In the genomic region with DNA sequence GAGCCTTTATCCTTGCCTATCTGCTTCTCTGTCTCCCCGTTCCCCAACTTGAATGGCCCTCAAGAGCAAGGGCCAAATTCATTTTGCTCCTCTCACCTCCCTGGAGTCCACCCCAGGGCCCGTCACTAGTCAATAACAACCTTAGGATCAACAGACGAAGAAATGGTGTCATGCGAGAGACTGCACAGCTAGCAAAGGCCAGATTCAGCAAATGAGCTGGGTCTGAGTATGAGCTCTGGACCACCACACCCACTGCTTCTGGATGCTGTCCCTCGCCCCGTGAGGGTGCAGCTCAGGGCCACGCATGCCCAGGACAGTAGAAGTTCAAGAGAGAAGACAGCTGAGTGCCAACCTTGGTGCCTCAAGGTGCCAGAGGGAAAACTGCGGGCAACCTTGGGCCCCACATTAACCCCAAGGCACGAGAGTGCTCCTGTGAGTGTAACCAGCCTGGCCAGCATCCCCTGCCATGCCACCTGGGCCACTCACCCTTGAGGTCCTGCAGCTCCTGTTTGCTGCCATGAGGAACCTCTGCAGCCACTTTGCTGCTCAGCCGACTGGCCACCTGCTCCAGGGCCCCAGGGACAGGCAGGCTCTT, we compare ENCODE assay signal across 9 cellular contexts. TPM values are rescaled to one million over a fixed set of nuclear protein-coding genes. Genes with fewer than 3 reads are reported as not detected.
DNase-seq lines count a peak whose midpoint lies in the region; ATAC-seq and TF ChIP-seq lines count a peak whose summit lies in the region.
"Had no signal": no experiment of that assay in that cellular context is flagged by ENCODE, and none has a peak within 500 bp of the region (broad histone marks: within the 10 kb centered on the region; RNA-seq: fewer than 3 reads in every experiment).

No MANE protein-coding gene starts in this region.

- no peaks in the 10 kb centered on the region for H3K27me3 ChIP-seq in Caco-2 (replicated peaks; ENCODE audit: control insufficient read depth, insufficient read depth, low read length)
- no peaks in the 10 kb centered on the region for H3K27me3 ChIP-seq in MM.1S (replicated peaks; ENCODE audit: insufficient read depth, low read length)
- no peaks in the 10 kb centered on the region for H3K27me3 ChIP-seq in neuron (ENCODE audit: insufficient read depth, low read length)

- peaks cover 4% of the 10 kb centered on the region; the same call in 1 of the 2 replicates for H3F3A ChIP-seq in MM.1S (ENCODE audit: insufficient read depth, low read length)

- intact Hi-C loops in Caco-2 (cut with micrococcal nuclease; ENCODE audit: unreplicated experiment): loop anchor here (5.0 kb wide), 1 partner anchor 127 kb away; no protein-coding TSS in a partner anchor

- BruUV-seq in Caco-2 (replicated peaks; lab: Mats Ljungman, UMichigan): no TSS peak

- peak overlapping the region; percentile 55 for H3K4me3 Mint-ChIP-seq in Caco-2 (ENCODE audit: unreplicated experiment)

- no peak overlapping the region for H3K27ac Mint-ChIP-seq in Caco-2 (ENCODE audit: unreplicated experiment)

- no peak overlapping the region for H2AFZ ChIP-seq in MM.1S (ENCODE audit: low read length)
- no peak overlapping the region for H2AFZ ChIP-seq in neuron (ENCODE audit: low read depth, low read length)

- peaks cover 46% of the 10 kb centered on the region for H3K79me2 ChIP-seq in MM.1S (ENCODE audit: low read length)

- H3K4me2 ChIP-seq in MM.1S (ENCODE audit: low read depth, low read length): peak overlapping the region; percentile 80; the same call in 1 of the 2 replicates

- CTCF ChIA-PET in Caco-2 (lab: Charles Lee): no interaction called here

- H3K36me3 ChIP-seq in Caco-2 (ENCODE audit: control insufficient read depth, insufficient read depth, low read length) (no peaks in the 10 kb centered on the region; the same call in 1 of the 2 replicates), MM.1S (replicated peaks; ENCODE audit: insufficient read depth, low read length) (peaks cover 4% of the 10 kb centered on the region; the same call in 1 of the 2 replicates), neuron (ENCODE audit: insufficient read depth, low read length) (peaks cover 41% of the 10 kb centered on the region)

- no peak overlapping the region for H3K27ac ChIP-seq in MM.1S (ENCODE audit: low read length)

- no peaks in the 10 kb centered on the region for H3K9me2 ChIP-seq in MM.1S (replicated peaks; ENCODE audit: insufficient read depth, low read length)

- peaks cover 28% of the 10 kb centered on the region for H3K36me3 Mint-ChIP-seq in Caco-2 (ENCODE audit: insufficient read depth, unreplicated experiment)

- no peak for ATAC-seq in HG03139 (IDR thresholded peaks at IDR 0.05; ENCODE audit: unreplicated experiment)

- POLR2A ChIA-PET in Caco-2 (lab: Charles Lee): no interaction called here

- peak overlapping the region; percentile 68; the same call in 1 of the 2 replicates for H3K9ac ChIP-seq in MM.1S (ENCODE audit: low read length)

- H3K4me1 ChIP-seq in Caco-2: peaks cover 7% of the 10 kb centered on the region
- H3K4me1 ChIP-seq in MM.1S (ENCODE audit: low read length): peaks cover 14% of the 10 kb centered on the region
- peaks cover 17% of the 10 kb centered on the region for H3K4me1 ChIP-seq in neuron (ENCODE audit: insufficient read depth, low read length)

- no peaks in the 10 kb centered on the region for H3K27me3 Mint-ChIP-seq in Caco-2 (ENCODE audit: insufficient read depth, unreplicated experiment)

- H3K4me1 Mint-ChIP-seq in Caco-2 (ENCODE audit: low read depth, unreplicated experiment): peaks cover 22% of the 10 kb centered on the region

- H3K4me3 ChIP-seq in Caco-2 (ENCODE audit: low read depth, low read length) (no peak overlapping the region), MM.1S (ENCODE audit: low read length) (0 out of 2 replicates have a peak overlapping the region, but pooled peaks have one; percentile 87), choroid plexus epithelial cell (ENCODE audit: low read depth, low read length) (peak overlapping the region; percentile 7), neuron (ENCODE audit: low read length) (peak overlapping the region; percentile 81)

- TF ChIP-seq CTCF in Caco-2 (IDR thresholded peaks at IDR 0.05; ENCODE audit: insufficient read depth in 1 of 2, low read depth in 1 of 2, low read length in 1 of 2, severe bottlenecking in 1 of 2, unreplicated experiment in 1 of 2) (no peak), MM.1S (IDR thresholded peaks at IDR 0.05; ENCODE audit: low read length) (no peak), choroid plexus epithelial cell (conservative IDR thresholded peaks at IDR 0.05; ENCODE audit: low read depth, low read length) (no peak)

- H3K9me3 Mint-ChIP-seq in Caco-2 (ENCODE audit: unreplicated experiment): no peaks in the 10 kb centered on the region

- H4K20me1 ChIP-seq in MM.1S (ENCODE audit: insufficient read depth, low read length): no peaks in the 10 kb centered on the region

- H3K9me3 ChIP-seq in Caco-2 (no peaks in the 10 kb centered on the region), MM.1S (replicated peaks; ENCODE audit: insufficient read depth, low read length) (no peaks in the 10 kb centered on the region), neuron (ENCODE audit: low read length) (peaks cover 3% of the 10 kb centered on the region)

- DNase-seq in Caco-2 (no peak), MM.1S (no peak), choroid plexus epithelial cell (ENCODE audit: low read depth) (no peak), DMS79 treated with DMSO at 0.1 percent for 48 hours (lab: John Stamatoyannopoulos, UW) (no peak), NCI-H526 treated with DMSO at 0.1 percent for 48 hours (lab: John Stamatoyannopoulos, UW) (no peak), NCI-H748 (lab: John Stamatoyannopoulos, UW; ENCODE audit: unreplicated experiment) (no peak)
- DNase-seq: NCI-H1436 treated with DMSO at 0.1 percent for 48 hours had no signal

RNA-seq across cellular contexts. Expression of a gene that starts 11.8 kb away (rescaled TPM):
- 112 and 127 TPM in 2 replicates for total RNA-seq in Caco-2 (2022)

RNA-seq across cellular contexts. Expression of a gene that starts 19.1 kb away (rescaled TPM):
- 37.5 and 38.6 TPM in 2 replicates for total RNA-seq in Caco-2 (2022)

RNA-seq across cellular contexts. Expression of a gene that starts 33.7 kb away (rescaled TPM):
- not detected in 2 replicates for total RNA-seq in Caco-2 (2022)

RNA-seq across cellular contexts. Expression of a gene that starts 48.7 kb away (rescaled TPM):
- total RNA-seq in Caco-2 (2022): not detected in 2 replicates

RNA-seq across cellular contexts. Expression of a gene that starts 51.0 kb away (rescaled TPM):
- total RNA-seq in Caco-2 (2022): 53.5 and 53.7 TPM in 2 replicates
